In genomic region chr1:50980505-50980904, GRCh38 we compare ENCODE assay signal across 15 cellular contexts. TPM values are rescaled to one million over a fixed set of nuclear protein-coding genes. Genes with fewer than 3 reads are reported as not detected.
DNase-seq lines count a peak whose midpoint lies in the region; ATAC-seq, FAIRE-seq and TF ChIP-seq lines count a peak whose summit lies in the region.
"Had no signal": no experiment of that assay in that cellular context is flagged by ENCODE, and none has a peak within 500 bp of the region (broad histone marks: within the 10 kb centered on the region; RNA-seq: fewer than 3 reads in every experiment).

No MANE protein-coding gene starts in this region.

- peak; percentile 78 for DNase-seq in NCI-H2107 treated with DMSO at 0.1 percent for 48 hours (lab: John Stamatoyannopoulos, UW; ENCODE audit: unreplicated experiment)
- DNase-seq in NCI-H2107 (lab: John Stamatoyannopoulos, UW), result no peak
- no peak for DNase-seq in MG63
- DNase-seq in small intestine, result no peak
- DNase-seq in A673 (ENCODE audit: low spot score), result no peak
- DNase-seq in stimulated activated naive CD8-positive, alpha-beta T cell treated with anti-CD3 and anti-CD28 coated beads, Interleukin-15, Interleukin-2, amounts not matched to agents 100 U/mL and 50 U/mL, for 24 hours, result no peak
- DNase-seq: activated CD4-positive, alpha-beta memory T cell treated with anti-CD3 and anti-CD28 coated beads for 36 hours; amniotic stem cell; cortex of kidney; NCI-H146; SHP77 treated with DMSO at 0.1 percent for 48 hours had no signal

- FAIRE-seq in colon (lab: Jason Lieb, UNC) (peak; percentile 41), small intestine (lab: Jason Lieb, UNC) (peak; percentile 44)

- POLR2A ChIA-PET in A673 (lab: Charles Lee; ENCODE audit: low non-redundant PET), result no interaction called here

- H3K9me3 ChIP-seq in MG63, result no peaks in the 10 kb centered on the region
- H3K9me3 ChIP-seq in small intestine (ENCODE audit: control insufficient read depth, low read depth), result no peaks in the 10 kb centered on the region
- no peaks in the 10 kb centered on the region for H3K9me3 ChIP-seq in A673 (ENCODE audit: low read depth, low read length, poor library complexity, severe bottlenecking)

- no peak overlapping the region for H3K27ac ChIP-seq in small intestine (ENCODE audit: low read depth in 1 of 2, low read length in 1 of 2)
- H3K27ac ChIP-seq in A673 (ENCODE audit: low read depth, low read length, poor library complexity, severe bottlenecking), result no peak overlapping the region

- H3K36me3 ChIP-seq in MG63, result no peaks in the 10 kb centered on the region; the same call in 1 of the 2 replicates
- H3K36me3 ChIP-seq in small intestine (ENCODE audit: control insufficient read depth in 2 of 2, insufficient read depth in 2 of 2, low read length in 2 of 2), result no peaks in the 10 kb centered on the region
- H3K36me3 ChIP-seq in A673 (ENCODE audit: insufficient read depth, low read length, poor library complexity, severe bottlenecking), result no peaks in the 10 kb centered on the region

- TF ChIP-seq CTCF in A673 (conservative IDR thresholded peaks at IDR 0.05; ENCODE audit: low read depth, low read length), result no peak

- CTCF ChIA-PET in A673 (lab: Charles Lee), result no interaction called here

- ATAC-seq in stimulated activated naive CD8-positive, alpha-beta T cell treated with anti-CD3 and anti-CD28 coated beads, Interleukin-15, Interleukin-2, amounts not matched to agents 100 U/mL and 50 U/mL, for 24 hours, result no peak
- no peak for ATAC-seq in GM19395 (IDR thresholded peaks at IDR 0.05; ENCODE audit: unreplicated experiment)
- ATAC-seq: esophagus mucosa had no signal

- intact Hi-C loops in A673 (cut with micrococcal nuclease; ENCODE audit: unreplicated experiment), result no loop called here

- H3K4me3 ChIP-seq in MG63 (peak overlapping the region; percentile 76), small intestine (ENCODE audit: low read depth in 1 of 2, low read length in 2 of 2) (no peak overlapping the region), A673 (ENCODE audit: low read depth, low read length, poor library complexity, severe bottlenecking) (no peak overlapping the region)
- H3K4me3 ChIP-seq: smooth muscle cell had no signal

- BruUV-seq in A673 (replicated peaks; lab: Mats Ljungman, UMichigan), result no TSS peak

- H3K27me3 ChIP-seq in MG63 (no peaks in the 10 kb centered on the region), small intestine (ENCODE audit: control insufficient read depth in 2 of 2, insufficient read depth in 2 of 2, low read length in 2 of 2) (no peaks in the 10 kb centered on the region), A673 (replicated peaks; ENCODE audit: insufficient read depth, low read depth, low read length, poor library complexity) (no peaks in the 10 kb centered on the region)

- H3K4me1 ChIP-seq in small intestine (ENCODE audit: control insufficient read depth in 2 of 2, insufficient read depth in 1 of 2, low read depth in 1 of 2, low read length in 1 of 2) (no peaks in the 10 kb centered on the region), A673 (ENCODE audit: insufficient read depth, low read length, poor library complexity, severe bottlenecking) (peaks cover 32% of the 10 kb centered on the region)

RNA-seq across cellular contexts. Expression of gene CDKN2C, which starts 10.5 kb away (rescaled TPM):
- total RNA-seq in MG63 (2014; rRNA removed; shearing (Covaris generic); ENCODE audit: low replicate concordance), result 80.5 and 107 TPM in 2 replicates
- 10 to 100 TPM; 12.5 to 18.3 (median 15.1) TPM for polyA plus RNA-seq in small intestine
- 50.9 and 53.5 TPM in 2 replicates for total RNA-seq in A673 (2021)

RNA-seq across cellular contexts. Expression of gene FAF1, which starts 20.4 kb away (rescaled TPM):
- 58.6 and 111 TPM in 2 replicates for total RNA-seq in MG63 (2014; rRNA removed; shearing (Covaris generic); ENCODE audit: low replicate concordance)
- 10 to 100 TPM; 19.5 to 37.2 (median 27.8) TPM for polyA plus RNA-seq in small intestine
- 105 and 109 TPM in 2 replicates for total RNA-seq in A673 (2021)
